Comparison of ENCODE assay signal across 8 cellular contexts in genomic region chr17:39150795-39151679, GRCh38. TPM values are rescaled to one million over a fixed set of nuclear protein-coding genes. Genes with fewer than 3 reads are reported as not detected.
DNase-seq lines count a peak whose midpoint lies in the region; ATAC-seq, FAIRE-seq and TF ChIP-seq lines count a peak whose summit lies in the region.

PLXDC1 (minus strand) TSS chr17:39151637; CDS start chr17:39151437, 200 bp downstream.

- 5% methylated on average over 18 of the region's 53 CpGs for WGBS in mesenchymal stem cell
- WGBS in upper lobe of left lung, 2 donors, result 11 to 13% methylated on average over 13 to 24 of the region's 53 CpGs

- peak within 1 kb of the TSS; percentile 76 for H3K9ac ChIP-seq in mesenchymal stem cell (ENCODE audit: low read length)

- no peak for TF ChIP-seq POLR2A in upper lobe of left lung (IDR thresholded peaks at IDR 0.05)

- H2AFZ ChIP-seq in mesenchymal stem cell (ENCODE audit: low read depth, low read length), result no peak within 1 kb of the TSS

- TF ChIP-seq CTCF in bronchial epithelial cell (IDR thresholded peaks at IDR 0.05; ENCODE audit: insufficient read depth, low read length, severe bottlenecking) (no peak), upper lobe of left lung (IDR thresholded peaks at IDR 0.05) (no peak)

- DNase-seq in activated CD8-positive, alpha-beta memory T cell treated with anti-CD3 and anti-CD28 coated beads, Interleukin-2, amount 10 ng/mL, durations not matched to agents 7 days and 5 days, result no peak
- no peak for DNase-seq in activated CD8-positive, alpha-beta memory T cell treated with anti-CD3 and anti-CD28 coated beads for 24 hours
- DNase-seq in bronchial epithelial cell (ENCODE audit: low read depth) (no peak), mesenchymal stem cell (no peak), upper lobe of left lung (peak in 1 of 2 donors; percentile 87), GM19238 (ENCODE audit: insufficient read length, low spot score) (no peak)

- peaks cover 13% of the 10 kb centered on the region for H3K27me3 ChIP-seq in bronchial epithelial cell (ENCODE audit: control insufficient read depth, insufficient read depth, low read length)
- H3K27me3 ChIP-seq in mesenchymal stem cell (ENCODE audit: control insufficient read depth in 1 of 2, insufficient read depth in 1 of 2, low read length in 2 of 2), result peaks cover 6 to 37% of the 10 kb centered on the region in 2 experiments
- H3K27me3 ChIP-seq in upper lobe of left lung, result peaks cover 0 to 16% (median 8%) of the 10 kb centered on the region in 4 donors

- peak within 1 kb of the TSS; percentile 62 for H4K91ac ChIP-seq in mesenchymal stem cell (ENCODE audit: low read length)

- no peak within 1 kb of the TSS for H3K27ac ChIP-seq in mesenchymal stem cell (ENCODE audit: low read length, poor library complexity, severe bottlenecking)
- peak within 1 kb of the TSS; percentile 81 to 98 (median 90) for H3K27ac ChIP-seq in upper lobe of left lung

- no peak for FAIRE-seq in bronchial epithelial cell (lab: Jason Lieb, UNC)

- peak within 1 kb of the TSS in 1 of 2 experiments; percentile 90 for H2BK12ac ChIP-seq in mesenchymal stem cell (ENCODE audit: low read length in 2 of 2)

- peak within 1 kb of the TSS; percentile 87 for H3K27ac Mint-ChIP-seq in activated CD8-positive, alpha-beta memory T cell treated with anti-CD3 and anti-CD28 coated beads, Interleukin-2, amount 10 ng/mL, durations not matched to agents 7 days and 5 days

- H3K79me1 ChIP-seq in mesenchymal stem cell (replicated peaks; ENCODE audit: low read length, poor library complexity, severe bottlenecking), result no peaks in the 10 kb centered on the region

- H3K23ac ChIP-seq in mesenchymal stem cell (ENCODE audit: low read length in 2 of 2), result no peak within 1 kb of the TSS

- TF ChIP-seq EP300 in upper lobe of left lung (IDR thresholded peaks at IDR 0.05), result no peak

- CTCF ChIA-PET in activated CD8-positive, alpha-beta memory T cell treated with anti-CD3 and anti-CD28 coated beads, Interleukin-2, amount 10 ng/mL, durations not matched to agents 7 days and 5 days (lab: Charles Lee), result interaction anchor here (1.0 to 23.8 kb wide), 17 partner anchors 20 to 282 kb away, joined by 3 to 516 read pairs (median 6); partner anchors contain the start of genes ARL5C, LASP1 and LASP1NB

- peak within 1 kb of the TSS in 1 of 2 experiments; percentile 7 for H3K14ac ChIP-seq in mesenchymal stem cell (ENCODE audit: low read length in 2 of 2)

- H3K18ac ChIP-seq in mesenchymal stem cell (ENCODE audit: low read depth in 1 of 2, low read length in 2 of 2), result peak within 1 kb of the TSS; percentile 60 to 63

- H3K36me3 ChIP-seq in bronchial epithelial cell (ENCODE audit: control insufficient read depth, insufficient read depth, low read length) (no peaks in the 10 kb centered on the region), mesenchymal stem cell (ENCODE audit: control insufficient read depth in 1 of 2, insufficient read depth in 2 of 2, low read depth in 1 of 2, low read length in 2 of 2) (no peaks in the 10 kb centered on the region), upper lobe of left lung (no peaks in the 10 kb centered on the region)

- H3K4me3 Mint-ChIP-seq in activated CD8-positive, alpha-beta memory T cell treated with anti-CD3 and anti-CD28 coated beads, Interleukin-2, amount 10 ng/mL, durations not matched to agents 7 days and 5 days, result peak within 1 kb of the TSS; percentile 82

- no peaks in the 10 kb centered on the region for H3K36me3 Mint-ChIP-seq in activated CD8-positive, alpha-beta memory T cell treated with anti-CD3 and anti-CD28 coated beads, Interleukin-2, amount 10 ng/mL, durations not matched to agents 7 days and 5 days

- H2BK15ac ChIP-seq in mesenchymal stem cell (ENCODE audit: low read depth, poor library complexity, severe bottlenecking), result no peak within 1 kb of the TSS

- no peak for ATAC-seq in activated CD8-positive, alpha-beta memory T cell treated with anti-CD3 and anti-CD28 coated beads, Interleukin-2, amount 10 ng/mL, durations not matched to agents 7 days and 5 days
- ATAC-seq in upper lobe of left lung (ENCODE audit: low FRiP score in 2 of 2), result no peak
- no peak for ATAC-seq in GM21529 (IDR thresholded peaks at IDR 0.05; ENCODE audit: unreplicated experiment)
- ATAC-seq in HG03139 (IDR thresholded peaks at IDR 0.05; ENCODE audit: unreplicated experiment), result no peak

- H2BK120ac ChIP-seq in mesenchymal stem cell (ENCODE audit: low read depth, low read length), result no peak within 1 kb of the TSS

- peaks cover 25% of the 10 kb centered on the region for H3K27me3 Mint-ChIP-seq in activated CD8-positive, alpha-beta memory T cell treated with anti-CD3 and anti-CD28 coated beads, Interleukin-2, amount 10 ng/mL, durations not matched to agents 7 days and 5 days

- H3K9me3 ChIP-seq in mesenchymal stem cell (ENCODE audit: control insufficient read depth, low read length), result no peaks in the 10 kb centered on the region
- H3K9me3 ChIP-seq in upper lobe of left lung, result no peaks in the 10 kb centered on the region

- H3K4me3 ChIP-seq in bronchial epithelial cell (ENCODE audit: low read depth, low read length) (peak within 1 kb of the TSS; percentile 74), mesenchymal stem cell (ENCODE audit: insufficient read depth in 1 of 2, low read depth in 1 of 2, low read length in 2 of 2) (peak within 1 kb of the TSS; percentile 51 to 91), upper lobe of left lung (peak within 1 kb of the TSS; percentile 16 to 85 (median 73))

- no peak within 1 kb of the TSS for H2AK5ac ChIP-seq in mesenchymal stem cell (ENCODE audit: low read length, severe bottlenecking)

- no peak within 1 kb of the TSS for H2BK5ac ChIP-seq in mesenchymal stem cell (ENCODE audit: low read depth, low read length, poor library complexity, severe bottlenecking)

- H3K4me1 Mint-ChIP-seq in activated CD8-positive, alpha-beta memory T cell treated with anti-CD3 and anti-CD28 coated beads, Interleukin-2, amount 10 ng/mL, durations not matched to agents 7 days and 5 days, result peaks cover 28% of the 10 kb centered on the region

- H4K8ac ChIP-seq in mesenchymal stem cell (ENCODE audit: low read length), result peak within 1 kb of the TSS; percentile 88

- peaks cover 19% of the 10 kb centered on the region for H3K4me1 ChIP-seq in mesenchymal stem cell (ENCODE audit: control insufficient read depth, insufficient read depth, low read depth, low read length)
- peaks cover 16 to 35% (median 25%) of the 10 kb centered on the region in 4 donors for H3K4me1 ChIP-seq in upper lobe of left lung

- no peaks in the 10 kb centered on the region for H3K9me3 Mint-ChIP-seq in activated CD8-positive, alpha-beta memory T cell treated with anti-CD3 and anti-CD28 coated beads, Interleukin-2, amount 10 ng/mL, durations not matched to agents 7 days and 5 days (ENCODE audit: low read depth)

- H3K4me2 ChIP-seq in mesenchymal stem cell (ENCODE audit: low read length, poor library complexity, severe bottlenecking), result peak within 1 kb of the TSS; percentile 94

- no peak within 1 kb of the TSS for H3K4ac ChIP-seq in mesenchymal stem cell (ENCODE audit: low read depth in 1 of 2, low read length in 2 of 2)

RNA-seq across cellular contexts. Expression of gene PLXDC1, which starts in this region (rescaled TPM):
- total RNA-seq in activated CD8-positive, alpha-beta memory T cell treated with anti-CD3 and anti-CD28 coated beads, Interleukin-2, amount 10 ng/mL, durations not matched to agents 7 days and 5 days, result 1 to 10 TPM; 1.2 to 9.0 TPM
- total RNA-seq in bronchial epithelial cell (under 0.01 TPM in 2 replicates), upper lobe of left lung (10 to 100 TPM in 3 of 6 donors, 1 to 10 TPM in 3; 3.8 to 47.1 (median 10.5) TPM)
- 1.9 TPM for polyA plus RNA-seq in mesenchymal stem cell (2013, experiment 1 of 2)
- polyA plus RNA-seq in mesenchymal stem cell (2013, experiment 2 of 2), result 2.1 TPM
